Comparison of ENCODE assay signal across 8 cellular contexts in the genomic region with DNA sequence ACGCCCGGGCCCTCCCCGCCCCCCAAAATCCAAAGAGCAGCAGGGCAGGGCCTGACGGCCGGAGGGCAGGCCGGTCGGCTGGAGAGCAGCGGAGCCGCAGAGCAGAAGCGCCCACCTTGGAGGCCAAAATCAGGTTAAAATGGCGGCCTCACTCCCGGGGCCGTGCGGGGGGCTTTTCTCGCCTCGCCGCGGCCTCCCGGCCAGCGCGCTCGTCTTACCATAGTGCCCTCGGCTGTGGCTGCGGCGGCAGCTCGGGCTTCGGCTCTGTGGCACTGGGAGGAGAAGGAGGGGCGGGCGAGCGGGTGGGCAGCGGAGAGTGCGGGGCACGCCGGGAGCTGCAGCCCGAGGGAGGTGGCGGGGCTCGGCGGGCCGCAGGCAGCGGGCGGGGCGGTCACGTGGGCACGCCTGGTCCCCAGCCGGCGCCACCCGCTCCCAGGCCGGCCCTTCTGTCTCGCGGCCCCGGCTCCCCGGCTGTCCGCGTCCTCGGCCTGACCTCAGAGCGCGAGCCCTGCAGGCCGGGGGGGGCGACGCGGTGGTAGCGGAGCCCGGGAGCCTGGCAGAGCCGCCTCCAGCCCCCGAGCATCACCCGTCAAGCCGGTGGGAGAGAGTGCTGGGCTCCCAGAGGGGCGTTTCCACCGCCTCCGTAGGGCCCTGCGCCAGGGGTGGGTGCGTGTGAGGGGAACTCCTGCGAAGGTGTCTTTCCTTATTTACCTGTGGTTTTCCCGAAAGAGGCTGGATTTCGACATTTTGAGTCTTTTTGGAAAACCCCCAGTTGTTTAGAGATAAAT. TPM values are rescaled to one million over a fixed set of nuclear protein-coding genes. Genes with fewer than 3 reads are reported as not detected.
DNase-seq lines count a peak whose midpoint lies in the region; ATAC-seq and TF ChIP-seq lines count a peak whose summit lies in the region.

A gene (minus strand): TSS at position 274 of the 788 bp plus-strand sequence. CDS start 53 bp downstream, at position 221.

- peak within 1 kb of the TSS; percentile 86 to 92 for H3K27ac Mint-ChIP-seq in T-cell
- H3K27ac Mint-ChIP-seq in progenitor cell of endocrine pancreas, result peak within 1 kb of the TSS; percentile 97

- WGBS in upper lobe of left lung, 2 donors, result 0 to 2% methylated on average over 8 to 47 of the region's 75 CpGs

- H3K9me3 ChIP-seq in upper lobe of left lung, result no peaks in the 10 kb centered on the region

- no peaks in the 10 kb centered on the region for H3K27me3 ChIP-seq in upper lobe of left lung

- H3K27me3 Mint-ChIP-seq in T-cell (no peaks in the 10 kb centered on the region), progenitor cell of endocrine pancreas (peaks cover 7% of the 10 kb centered on the region)

- no peaks in the 10 kb centered on the region for H3K36me3 Mint-ChIP-seq in T-cell
- H3K36me3 Mint-ChIP-seq in progenitor cell of endocrine pancreas (ENCODE audit: insufficient read depth), result peaks cover 6% of the 10 kb centered on the region

- TF ChIP-seq CTCF in GM12875 (IDR thresholded peaks at IDR 0.05; ENCODE audit: borderline replicate concordance, insufficient read depth, low read depth, low read length) (no peak), progenitor cell of endocrine pancreas (IDR thresholded peaks at IDR 0.05; ENCODE audit: unreplicated experiment) (no peak), upper lobe of left lung (IDR thresholded peaks at IDR 0.05) (no peak)

- H3K9me3 Mint-ChIP-seq in T-cell (no peaks in the 10 kb centered on the region), progenitor cell of endocrine pancreas (ENCODE audit: low read depth) (no peaks in the 10 kb centered on the region)

- POLR2A ChIA-PET in T-cell (lab: Charles Lee), result interaction anchor here in 1 of 2 donors (0.5 to 0.9 kb wide), 2 partner anchors 21 to 375 kb away, joined by 3 to 4 read pairs; no protein-coding TSS in a partner anchor

- CTCF ChIA-PET in T-cell (lab: Charles Lee), result interaction anchor here (0.6 to 4.0 kb wide), 3 partner anchors 8 to 12 kb away, joined by 3 to 14 read pairs (median 5); no protein-coding TSS in a partner anchor

- peaks cover 19 to 32% (median 24%) of the 10 kb centered on the region in 4 donors for H3K4me1 ChIP-seq in upper lobe of left lung

- peaks cover 0 to 12% (median 0%) of the 10 kb centered on the region in 4 donors for H3K36me3 ChIP-seq in upper lobe of left lung

- peaks cover 25 to 33% (median 32%) of the 10 kb centered on the region in 3 donors for H3K4me1 Mint-ChIP-seq in T-cell
- peaks cover 9% of the 10 kb centered on the region for H3K4me1 Mint-ChIP-seq in progenitor cell of endocrine pancreas (ENCODE audit: low read depth)

- peak in 2 of 4 donors; percentile 77 to 79 for TF ChIP-seq POLR2A in upper lobe of left lung (IDR thresholded peaks at IDR 0.05)

- intact Hi-C loops in left cardiac atrium (cut with DNase I), result loop anchor here in 1 of 2 donors (5.0 kb wide), 1 partner anchor 82 kb away; a partner anchor contains a TSS

- H3K27ac ChIP-seq in upper lobe of left lung, result peak within 1 kb of the TSS; percentile 93 to 98 (median 97)

- DNase-seq in NCI-H1105 treated with DMSO at 0.1 percent for 48 hours (lab: John Stamatoyannopoulos, UW) (peak; percentile 84), T-cell (peak in 33 of 34 experiments; percentile 45 to 88 (median 68)), amniotic epithelial cell (ENCODE audit: low read depth) (peak; percentile 48), left cardiac atrium (peak; percentile 86), progenitor cell of endocrine pancreas (ENCODE audit: low spot score, unreplicated experiment) (peak; percentile 75), upper lobe of left lung (peak; percentile 90 to 96)

- H3K4me3 ChIP-seq in GM12875 (ENCODE audit: low read depth, low read length) (peak within 1 kb of the TSS; percentile 62), upper lobe of left lung (peak within 1 kb of the TSS; percentile 76 to 85 (median 84))

- peak within 1 kb of the TSS; percentile 88 to 92 (median 88) for H3K4me3 Mint-ChIP-seq in T-cell
- H3K4me3 Mint-ChIP-seq in progenitor cell of endocrine pancreas (ENCODE audit: low read depth), result peak within 1 kb of the TSS; percentile 93

- TF ChIP-seq EP300 in upper lobe of left lung (IDR thresholded peaks at IDR 0.05), result peak in 1 of 4 donors; percentile 18

- ATAC-seq in HG02623 (IDR thresholded peaks at IDR 0.05; ENCODE audit: unreplicated experiment), result peak; percentile 80
- peak; percentile 90 to 94 (median 90) for ATAC-seq in T-cell (replicated peaks in 1 of 4)
- ATAC-seq in left cardiac atrium, result peak; percentile 97 to 98
- ATAC-seq in upper lobe of left lung (ENCODE audit: low FRiP score in 2 of 2), result peak; percentile 95 to 98

RNA-seq across cellular contexts. Expression of the gene that starts here (rescaled TPM):
- total RNA-seq in T-cell (10 to 100 TPM; 10.7 to 27.3 (median 13.9) TPM), left cardiac atrium (100 to 1,000 TPM; 340 to 356 TPM), progenitor cell of endocrine pancreas (17.4 and 19.6 TPM in 2 replicates), upper lobe of left lung (10 to 100 TPM in 5 of 6 donors, 1 to 10 TPM in 1; 8.4 to 51.6 (median 40.7) TPM)

Comparison
In these comparisons a context has a peak if more than half of its experiments do, and no peak if none do; other contexts are left out.
1. Peak in every context shown above with its lines: DNase-seq, ATAC-seq, H3K4me3 ChIP-seq and H3K27ac ChIP-seq.
2. RNA of the gene that starts here (total RNA-seq): 340 to 356 TPM in left cardiac atrium; 8.4 to 51.6 TPM in upper lobe of left lung, 17.4 to 19.6 TPM in progenitor cell of endocrine pancreas and 10.7 to 27.3 TPM in T-cell; every median in the first group is over 4 times any median in the second.